ENCODE assay signal across 12 cellular contexts in the genomic region with DNA sequence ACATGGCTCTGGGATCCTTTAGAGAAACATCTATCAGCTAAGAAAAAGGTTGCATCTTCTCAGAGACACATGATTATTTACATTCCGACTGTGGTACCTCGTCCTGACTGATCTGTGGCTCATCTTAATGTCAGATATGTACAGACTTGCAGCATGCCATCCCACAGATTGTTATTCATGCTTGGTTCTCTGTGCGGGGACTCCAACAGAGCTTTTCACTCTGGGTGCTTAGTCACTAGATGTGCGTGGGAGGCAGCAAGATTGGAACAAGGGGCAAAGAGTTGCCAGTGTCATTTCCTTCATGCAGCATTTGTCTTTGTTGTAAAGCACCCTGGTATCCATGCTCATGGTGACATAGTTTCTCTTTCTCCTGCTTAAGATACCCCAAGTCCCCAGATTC.
A peak's percentile ranks its signal among the peaks of the same experiment; 100 is the strongest.
DNase-seq lines count a peak whose midpoint lies in the region; ATAC-seq lines count a peak whose summit lies in the region.
"Had no signal": no experiment of that assay in that cellular context is flagged by ENCODE, and none has a peak within 500 bp of the region (broad histone marks: within the 10 kb centered on the region; RNA-seq: fewer than 3 reads in every experiment).

No MANE protein-coding gene starts in this region.

- no peak overlapping the region for H3K27ac ChIP-seq in aorta (ENCODE audit: low read depth in 1 of 2, low read length in 2 of 2)
- H3K27ac ChIP-seq: thoracic aorta had no signal

- intact Hi-C loops in aorta (cut with DNase I) = no loop called here

- H3K9me3 Mint-ChIP-seq in activated CD8-positive, alpha-beta memory T cell treated with anti-CD3 and anti-CD28 coated beads, Interleukin-2, amount 10 ng/mL, durations not matched to agents 7 days and 5 days (ENCODE audit: low read depth) = peaks cover 5% of the 10 kb centered on the region

- no peaks in the 10 kb centered on the region for H3K27me3 ChIP-seq in aorta (ENCODE audit: control insufficient read depth in 1 of 2, insufficient read depth in 2 of 2, low read length in 1 of 2)

- H3K36me3 ChIP-seq in aorta (ENCODE audit: control insufficient read depth in 1 of 2, insufficient read depth in 2 of 2, low read length in 1 of 2) = no peaks in the 10 kb centered on the region
- H3K36me3 ChIP-seq: thoracic aorta had no signal

- ATAC-seq in activated CD8-positive, alpha-beta memory T cell treated with anti-CD3 and anti-CD28 coated beads, Interleukin-2, amount 10 ng/mL, durations not matched to agents 7 days and 5 days = no peak
- ATAC-seq in HG02588 (IDR thresholded peaks at IDR 0.05; ENCODE audit: unreplicated experiment) = no peak
- ATAC-seq in aorta (ENCODE audit: low FRiP score) = no peak
- ATAC-seq in HG03354 (IDR thresholded peaks at IDR 0.05; ENCODE audit: poor library complexity, severe bottlenecking, unreplicated experiment) = no peak
- ATAC-seq: T-cell had no signal

- peaks cover 41% of the 10 kb centered on the region for H3K4me1 Mint-ChIP-seq in activated CD8-positive, alpha-beta memory T cell treated with anti-CD3 and anti-CD28 coated beads, Interleukin-2, amount 10 ng/mL, durations not matched to agents 7 days and 5 days

- H3K4me3 ChIP-seq in aorta (ENCODE audit: low read length in 2 of 2) = no peak overlapping the region
- H3K4me3 ChIP-seq: thoracic aorta had no signal

- peaks cover 67% of the 10 kb centered on the region for H3K36me3 Mint-ChIP-seq in activated CD8-positive, alpha-beta memory T cell treated with anti-CD3 and anti-CD28 coated beads, Interleukin-2, amount 10 ng/mL, durations not matched to agents 7 days and 5 days

- no peak overlapping the region for H3K4me3 Mint-ChIP-seq in activated CD8-positive, alpha-beta memory T cell treated with anti-CD3 and anti-CD28 coated beads, Interleukin-2, amount 10 ng/mL, durations not matched to agents 7 days and 5 days
- H3K4me3 Mint-ChIP-seq: T-cell had no signal

- no peaks in the 10 kb centered on the region for H3K4me1 ChIP-seq in aorta (ENCODE audit: control insufficient read depth in 1 of 2, insufficient read depth in 2 of 2, low read length in 2 of 2)

- no peaks in the 10 kb centered on the region for H3K27me3 Mint-ChIP-seq in activated CD8-positive, alpha-beta memory T cell treated with anti-CD3 and anti-CD28 coated beads, Interleukin-2, amount 10 ng/mL, durations not matched to agents 7 days and 5 days
- H3K27me3 Mint-ChIP-seq: T-cell had no signal

- no peaks in the 10 kb centered on the region for H3K9me3 ChIP-seq in aorta (ENCODE audit: control insufficient read depth, low read length)
- H3K9me3 ChIP-seq: thoracic aorta had no signal

- 54 to 55% methylated on average over 4 of the region's 4 CpGs for WGBS in aorta, 2 donors

- peak in 2 of 3 experiments; percentile 23 to 32 for DNase-seq in activated CD8-positive, alpha-beta memory T cell treated with anti-CD3 and anti-CD28 coated beads for 48 hours (ENCODE audit: low read depth in 2 of 3, low spot score in 2 of 3)
- DNase-seq in activated CD8-positive, alpha-beta memory T cell treated with anti-CD3 and anti-CD28 coated beads, Interleukin-2, amount 10 ng/mL, durations not matched to agents 7 days and 5 days = no peak
- DNase-seq in activated T-cell treated with anti-CD3 and anti-CD28 coated beads, Interleukin-2, amount 50 U/mL, for 48 hours = peak; percentile 68 to 75
- DNase-seq in hepatic stellate cell (ENCODE audit: low spot score) (peak; percentile 46), aorta (no peak)
- DNase-seq in stimulated activated CD8-positive, alpha-beta memory T cell treated with anti-CD3 and anti-CD28 coated beads, Interleukin-4, amount 100 ng/mL, for 48 hours = peak; percentile 72
- DNase-seq: C1 segment of cervical spinal cord, MV-4-11, T-cell had no signal

- no peak overlapping the region for H3K27ac Mint-ChIP-seq in activated CD8-positive, alpha-beta memory T cell treated with anti-CD3 and anti-CD28 coated beads, Interleukin-2, amount 10 ng/mL, durations not matched to agents 7 days and 5 days

- CTCF ChIA-PET in activated CD8-positive, alpha-beta memory T cell treated with anti-CD3 and anti-CD28 coated beads, Interleukin-2, amount 10 ng/mL, durations not matched to agents 7 days and 5 days (lab: Charles Lee) = no interaction called here

Comparison
In these comparisons a context has a peak if more than half of its experiments do, and no peak if none do; other contexts are left out.
1. DNase-seq: peak in activated CD8-positive, alpha-beta memory T cell treated with anti-CD3 and anti-CD28 coated beads for 48 hours (2 of 3), activated T-cell treated with anti-CD3 and anti-CD28 coated beads, Interleukin-2, amount 50 U/mL, for 48 hours (2 of 2), hepatic stellate cell (single experiment) and stimulated activated CD8-positive, alpha-beta memory T cell treated with anti-CD3 and anti-CD28 coated beads, Interleukin-4, amount 100 ng/mL, for 48 hours (single experiment); none in activated CD8-positive, alpha-beta memory T cell treated with anti-CD3 and anti-CD28 coated beads, Interleukin-2, amount 10 ng/mL, durations not matched to agents 7 days and 5 days (single experiment) and aorta (0 of 2).